ENCODE assay signal across 27 cellular contexts in genomic region chr4:155529761-155530160, GRCh38.
"Had no signal": no experiment of that assay in that cellular context is flagged by ENCODE, and none has a peak within 500 bp of the region (broad histone marks: within the 10 kb centered on the region; RNA-seq: fewer than 3 reads in every experiment).

No MANE protein-coding gene starts in this region.

- H3K4me3 ChIP-seq: breast epithelium, esophagus squamous epithelium, gastrocnemius medialis, left lung, lung, psoas muscle, sigmoid colon, suprapubic skin, tibial artery, upper lobe of right lung had no signal

- DNase-seq: activated CD4-positive, CD25-positive, alpha-beta regulatory T cell; activated CD8-positive, alpha-beta memory T cell treated with anti-CD3 and anti-CD28 coated beads, Interleukin-2, amount 10 ng/mL, durations not matched to agents 7 days and 5 days; activated CD8-positive, alpha-beta T cell treated with anti-CD3 and anti-CD28 coated beads, Interleukin-2, amount 10 ng/mL, durations not matched to agents 7 days and 5 days; activated T-cell treated with anti-CD3 and anti-CD28 coated beads, Interleukin-2, amount 50 U/mL, for 48 hours; esophagus squamous epithelium; gastrocnemius medialis; head of caudate nucleus; left lung; nephron progenitor cell; psoas muscle; sigmoid colon; small intestine; stimulated activated naive CD4-positive, alpha-beta T cell; T-helper 17 cell; T1000; tibial artery; upper lobe of right lung had no signal

- H2AFZ ChIP-seq: parathyroid adenoma had no signal

- H3K9me3 ChIP-seq: breast epithelium, esophagus squamous epithelium, gastrocnemius medialis, left lung, psoas muscle, sigmoid colon, suprapubic skin, tibial artery, upper lobe of right lung had no signal

- H3K27me3 ChIP-seq: breast epithelium, esophagus squamous epithelium, gastrocnemius medialis, left lung, sigmoid colon, suprapubic skin, tibial artery, upper lobe of right lung had no signal

- H3K79me2 ChIP-seq: parathyroid adenoma had no signal

- H3K9ac ChIP-seq: parathyroid adenoma had no signal

- H3K27ac ChIP-seq: esophagus squamous epithelium, gastrocnemius medialis, left lung, parathyroid adenoma, psoas muscle, suprapubic skin, tibial artery, upper lobe of right lung had no signal

- H3K4me1 ChIP-seq: parathyroid adenoma, psoas muscle had no signal

- H3K27me3 Mint-ChIP-seq: activated CD4-positive, alpha-beta T cell treated with anti-CD3 and anti-CD28 coated beads for 36 hours; activated CD8-positive, alpha-beta memory T cell treated with anti-CD3 and anti-CD28 coated beads, Interleukin-2, amount 10 ng/mL, durations not matched to agents 7 days and 5 days; central memory CD8-positive, alpha-beta T cell; dendritic cell treated with granulocyte-macrophage colony-stimulating factor and Interleukin-4, amounts not matched to agents 40 ng/mL and 50 ng/mL, for 4 days had no signal

- H3K4me1 Mint-ChIP-seq: activated CD4-positive, alpha-beta T cell treated with anti-CD3 and anti-CD28 coated beads for 36 hours; activated CD8-positive, alpha-beta memory T cell treated with anti-CD3 and anti-CD28 coated beads, Interleukin-2, amount 10 ng/mL, durations not matched to agents 7 days and 5 days; central memory CD8-positive, alpha-beta T cell; nephron progenitor cell; T-helper 17 cell had no signal

- H3K9me3 Mint-ChIP-seq: activated T-helper 2 cell treated with anti-CD3 and anti-CD28 coated beads, Interferon-gamma antibody, Interleukin-2, Interleukin-4, amounts not matched to agents 10 μg/mL and 5 μg/mL and 100 μg/mL, durations not matched to agents 14 hours and 24 hours and 36 hours; dendritic cell treated with granulocyte-macrophage colony-stimulating factor and Interleukin-4, amounts not matched to agents 40 ng/mL and 50 ng/mL, for 4 days; endodermal cell; nephron progenitor cell had no signal

- H3K27ac Mint-ChIP-seq: activated CD4-positive, alpha-beta T cell treated with anti-CD3 and anti-CD28 coated beads for 36 hours; activated CD8-positive, alpha-beta memory T cell treated with anti-CD3 and anti-CD28 coated beads, Interleukin-2, amount 10 ng/mL, durations not matched to agents 7 days and 5 days; activated CD8-positive, alpha-beta T cell treated with anti-CD3 and anti-CD28 coated beads, Interleukin-2, amount 10 ng/mL, durations not matched to agents 7 days and 5 days; activated naive CD4-positive, alpha-beta T cell treated with anti-CD3 and anti-CD28 coated beads, Interleukin-2, amount 50 U/mL, for 72 hours; activated T-helper 2 cell treated with anti-CD3 and anti-CD28 coated beads, Interferon-gamma antibody, Interleukin-2, Interleukin-4, amounts not matched to agents 10 μg/mL and 5 μg/mL and 100 μg/mL, durations not matched to agents 14 hours and 24 hours and 36 hours; dendritic cell treated with granulocyte-macrophage colony-stimulating factor and Interleukin-4, amounts not matched to agents 40 ng/mL and 50 ng/mL, for 4 days; endodermal cell; nephron progenitor cell; T-helper 17 cell had no signal

- H3K4me3 Mint-ChIP-seq: activated CD4-positive, alpha-beta T cell treated with anti-CD3 and anti-CD28 coated beads for 36 hours; activated CD8-positive, alpha-beta memory T cell treated with anti-CD3 and anti-CD28 coated beads, Interleukin-2, amount 10 ng/mL, durations not matched to agents 7 days and 5 days; activated CD8-positive, alpha-beta T cell treated with anti-CD3 and anti-CD28 coated beads, Interleukin-2, amount 10 ng/mL, durations not matched to agents 7 days and 5 days; central memory CD8-positive, alpha-beta T cell; dendritic cell treated with granulocyte-macrophage colony-stimulating factor and Interleukin-4, amounts not matched to agents 40 ng/mL and 50 ng/mL, for 4 days; endodermal cell; nephron progenitor cell; T-helper 17 cell had no signal

- ATAC-seq: activated CD4-positive, alpha-beta T cell treated with anti-CD3 and anti-CD28 coated beads for 36 hours; activated CD8-positive, alpha-beta memory T cell treated with anti-CD3 and anti-CD28 coated beads, Interleukin-2, amount 10 ng/mL, durations not matched to agents 7 days and 5 days; activated CD8-positive, alpha-beta T cell treated with anti-CD3 and anti-CD28 coated beads, Interleukin-2, amount 10 ng/mL, durations not matched to agents 7 days and 5 days; activated naive CD4-positive, alpha-beta T cell treated with anti-CD3 and anti-CD28 coated beads, Interleukin-2, amount 50 U/mL, for 72 hours; gastrocnemius medialis; psoas muscle; T-helper 17 cell had no signal

- H3K36me3 ChIP-seq: breast epithelium, esophagus squamous epithelium, gastrocnemius medialis, left lung, sigmoid colon, suprapubic skin, tibial artery, upper lobe of right lung had no signal

- H3K36me3 Mint-ChIP-seq: activated CD8-positive, alpha-beta memory T cell treated with anti-CD3 and anti-CD28 coated beads, Interleukin-2, amount 10 ng/mL, durations not matched to agents 7 days and 5 days; activated naive CD4-positive, alpha-beta T cell treated with anti-CD3 and anti-CD28 coated beads, Interleukin-2, amount 50 U/mL, for 72 hours had no signal
